18 cellular contexts compared by ENCODE assay signal in genomic region chr10:106740-107139, GRCh38. TPM values are rescaled to one million over a fixed set of nuclear protein-coding genes. Genes with fewer than 3 reads are reported as not detected.
DNase-seq lines count a peak whose midpoint lies in the region; ATAC-seq and TF ChIP-seq lines count a peak whose summit lies in the region.
"Had no signal": no experiment of that assay in that cellular context is flagged by ENCODE, and none has a peak within 500 bp of the region (broad histone marks: within the 10 kb centered on the region; RNA-seq: fewer than 3 reads in every experiment).

No MANE protein-coding gene starts in this region.

- DNase-seq in natural killer cell treated with Interleukin-12 subunit alpha and Interleukin-12 subunit beta and Interleukin-15 and Interleukin-18, amount 100 ng/mL, for 72 hours (ENCODE audit: low spot score), result no peak
- DNase-seq in natural killer cell (no peak), posterior vena cava (ENCODE audit: low spot score) (no peak)
- DNase-seq in T-helper 2 cell treated with Interferon-gamma antibody and Interleukin-4, amounts not matched to agents 5 μg/mL and 100 μg/mL, for 36 hours (ENCODE audit: low spot score), result peak; percentile 14
- DNase-seq in activated naive CD8-positive, alpha-beta T cell treated with anti-CD3 and anti-CD28 coated beads, Interleukin-2, amount 10 ng/mL, durations not matched to agents 7 days and 5 days, result no peak
- DNase-seq: ACHN, C1 segment of cervical spinal cord, DMS79 treated with DMSO at 0.1 percent for 48 hours, NCI-H1105, NCI-H510A treated with DMSO at 0.1 percent for 48 hours, NCI-H774, SHP77 had no signal

- peak; percentile 59 to 65 for ATAC-seq in natural killer cell treated with Interleukin-12 subunit alpha and Interleukin-12 subunit beta and Interleukin-15 and Interleukin-18, amount 100 ng/mL, for 72 hours
- ATAC-seq in natural killer cell (no peak), GM21576 (IDR thresholded peaks at IDR 0.05; ENCODE audit: unreplicated experiment) (no peak)
- ATAC-seq in activated naive CD8-positive, alpha-beta T cell treated with anti-CD3 and anti-CD28 coated beads, Interleukin-2, amount 10 ng/mL, durations not matched to agents 7 days and 5 days (ENCODE audit: low read depth), result peak; percentile 50
- no peak for ATAC-seq in stimulated activated memory B cell treated with anti-CD40 and anti-IgM and Interleukin-4, amounts not matched to agents 10 μg/mL and 1 μg/mL and 100 μg/mL, for 72 hours

- intact Hi-C loops in natural killer cell (cut with micrococcal nuclease) (no loop called here), posterior vena cava (cut with DNase I) (no loop called here)

- H3K9me3 Mint-ChIP-seq in natural killer cell treated with Interleukin-12 subunit alpha and Interleukin-12 subunit beta and Interleukin-15 and Interleukin-18, amount 100 ng/mL, for 72 hours, result no peaks in the 10 kb centered on the region
- no peaks in the 10 kb centered on the region for H3K9me3 Mint-ChIP-seq in natural killer cell
- peaks cover 3% of the 10 kb centered on the region for H3K9me3 Mint-ChIP-seq in T-helper 2 cell treated with Interferon-gamma antibody and Interleukin-4, amounts not matched to agents 5 μg/mL and 100 μg/mL, for 36 hours
- peaks cover 3% of the 10 kb centered on the region for H3K9me3 Mint-ChIP-seq in activated naive CD8-positive, alpha-beta T cell treated with anti-CD3 and anti-CD28 coated beads, Interleukin-2, amount 10 ng/mL, durations not matched to agents 7 days and 5 days
- peaks cover 3% of the 10 kb centered on the region for H3K9me3 Mint-ChIP-seq in stimulated activated memory B cell treated with anti-CD40 and anti-IgM and Interleukin-4, amounts not matched to agents 10 μg/mL and 1 μg/mL and 100 μg/mL, for 72 hours

- TF ChIP-seq CTCF in natural killer cell (IDR thresholded peaks at IDR 0.05), result no peak

- no peak overlapping the region for H3K27ac Mint-ChIP-seq in natural killer cell treated with Interleukin-12 subunit alpha and Interleukin-12 subunit beta and Interleukin-15 and Interleukin-18, amount 100 ng/mL, for 72 hours
- no peak overlapping the region for H3K27ac Mint-ChIP-seq in natural killer cell
- no peak overlapping the region for H3K27ac Mint-ChIP-seq in T-helper 2 cell treated with Interferon-gamma antibody and Interleukin-4, amounts not matched to agents 5 μg/mL and 100 μg/mL, for 36 hours
- H3K27ac Mint-ChIP-seq in activated naive CD8-positive, alpha-beta T cell treated with anti-CD3 and anti-CD28 coated beads, Interleukin-2, amount 10 ng/mL, durations not matched to agents 7 days and 5 days, result no peak overlapping the region
- H3K27ac Mint-ChIP-seq in stimulated activated memory B cell treated with anti-CD40 and anti-IgM and Interleukin-4, amounts not matched to agents 10 μg/mL and 1 μg/mL and 100 μg/mL, for 72 hours, result no peak overlapping the region

- H3K4me1 Mint-ChIP-seq in natural killer cell treated with Interleukin-12 subunit alpha and Interleukin-12 subunit beta and Interleukin-15 and Interleukin-18, amount 100 ng/mL, for 72 hours (ENCODE audit: low read depth in 2 of 2), result peaks cover 3 to 5% of the 10 kb centered on the region in 2 donors
- peaks cover 0 to 8% of the 10 kb centered on the region in 2 donors for H3K4me1 Mint-ChIP-seq in natural killer cell
- H3K4me1 Mint-ChIP-seq in T-helper 2 cell treated with Interferon-gamma antibody and Interleukin-4, amounts not matched to agents 5 μg/mL and 100 μg/mL, for 36 hours (ENCODE audit: low read depth), result no peaks in the 10 kb centered on the region
- H3K4me1 Mint-ChIP-seq in activated naive CD8-positive, alpha-beta T cell treated with anti-CD3 and anti-CD28 coated beads, Interleukin-2, amount 10 ng/mL, durations not matched to agents 7 days and 5 days, result peaks cover 9% of the 10 kb centered on the region
- peaks cover 6% of the 10 kb centered on the region for H3K4me1 Mint-ChIP-seq in stimulated activated memory B cell treated with anti-CD40 and anti-IgM and Interleukin-4, amounts not matched to agents 10 μg/mL and 1 μg/mL and 100 μg/mL, for 72 hours

- peaks cover 0 to 7% of the 10 kb centered on the region in 2 donors for H3K27me3 Mint-ChIP-seq in natural killer cell treated with Interleukin-12 subunit alpha and Interleukin-12 subunit beta and Interleukin-15 and Interleukin-18, amount 100 ng/mL, for 72 hours
- H3K27me3 Mint-ChIP-seq in natural killer cell (ENCODE audit: low read depth in 2 of 2), result peaks cover 0 to 4% of the 10 kb centered on the region in 2 donors
- no peaks in the 10 kb centered on the region for H3K27me3 Mint-ChIP-seq in T-helper 2 cell treated with Interferon-gamma antibody and Interleukin-4, amounts not matched to agents 5 μg/mL and 100 μg/mL, for 36 hours (ENCODE audit: low read depth)
- peaks cover 5% of the 10 kb centered on the region for H3K27me3 Mint-ChIP-seq in activated naive CD8-positive, alpha-beta T cell treated with anti-CD3 and anti-CD28 coated beads, Interleukin-2, amount 10 ng/mL, durations not matched to agents 7 days and 5 days
- H3K27me3 Mint-ChIP-seq in stimulated activated memory B cell treated with anti-CD40 and anti-IgM and Interleukin-4, amounts not matched to agents 10 μg/mL and 1 μg/mL and 100 μg/mL, for 72 hours, result no peaks in the 10 kb centered on the region

- no peak overlapping the region for H3K4me3 Mint-ChIP-seq in natural killer cell treated with Interleukin-12 subunit alpha and Interleukin-12 subunit beta and Interleukin-15 and Interleukin-18, amount 100 ng/mL, for 72 hours
- no peak overlapping the region for H3K4me3 Mint-ChIP-seq in natural killer cell
- no peak overlapping the region for H3K4me3 Mint-ChIP-seq in T-helper 2 cell treated with Interferon-gamma antibody and Interleukin-4, amounts not matched to agents 5 μg/mL and 100 μg/mL, for 36 hours
- H3K4me3 Mint-ChIP-seq in activated naive CD8-positive, alpha-beta T cell treated with anti-CD3 and anti-CD28 coated beads, Interleukin-2, amount 10 ng/mL, durations not matched to agents 7 days and 5 days, result no peak overlapping the region
- no peak overlapping the region for H3K4me3 Mint-ChIP-seq in stimulated activated memory B cell treated with anti-CD40 and anti-IgM and Interleukin-4, amounts not matched to agents 10 μg/mL and 1 μg/mL and 100 μg/mL, for 72 hours

- no peaks in the 10 kb centered on the region for H3K36me3 Mint-ChIP-seq in natural killer cell treated with Interleukin-12 subunit alpha and Interleukin-12 subunit beta and Interleukin-15 and Interleukin-18, amount 100 ng/mL, for 72 hours
- H3K36me3 Mint-ChIP-seq in natural killer cell, result no peaks in the 10 kb centered on the region
- no peaks in the 10 kb centered on the region for H3K36me3 Mint-ChIP-seq in T-helper 2 cell treated with Interferon-gamma antibody and Interleukin-4, amounts not matched to agents 5 μg/mL and 100 μg/mL, for 36 hours (ENCODE audit: low read depth)
- no peaks in the 10 kb centered on the region for H3K36me3 Mint-ChIP-seq in activated naive CD8-positive, alpha-beta T cell treated with anti-CD3 and anti-CD28 coated beads, Interleukin-2, amount 10 ng/mL, durations not matched to agents 7 days and 5 days
- H3K36me3 Mint-ChIP-seq in stimulated activated memory B cell treated with anti-CD40 and anti-IgM and Interleukin-4, amounts not matched to agents 10 μg/mL and 1 μg/mL and 100 μg/mL, for 72 hours, result no peaks in the 10 kb centered on the region

- POLR2A ChIA-PET in activated naive CD8-positive, alpha-beta T cell treated with anti-CD3 and anti-CD28 coated beads, Interleukin-2, amount 10 ng/mL, durations not matched to agents 7 days and 5 days (lab: Charles Lee), result no interaction called here

RNA-seq across cellular contexts. Expression of gene ZMYND11, which starts 28.5 kb away (rescaled TPM):
- total RNA-seq in natural killer cell treated with Interleukin-12 subunit alpha and Interleukin-12 subunit beta and Interleukin-15 and Interleukin-18, amount 100 ng/mL, for 72 hours, result 10 to 100 TPM; 21.4 to 30.0 TPM
- 10 to 100 TPM; 50.6 to 63.9 (median 52.6) TPM for total RNA-seq in natural killer cell
- 10 to 100 TPM; 49.9 to 52.8 TPM for total RNA-seq in activated naive CD8-positive, alpha-beta T cell treated with anti-CD3 and anti-CD28 coated beads, Interleukin-2, amount 10 ng/mL, durations not matched to agents 7 days and 5 days
- 100 to 1,000 TPM in 1 of 2 donors, 10 to 100 TPM in 1; 87.1 to 104 TPM for total RNA-seq in posterior vena cava

RNA-seq across cellular contexts. Expression of gene TUBB8, which starts 57.6 kb away (rescaled TPM):
- total RNA-seq in natural killer cell treated with Interleukin-12 subunit alpha and Interleukin-12 subunit beta and Interleukin-15 and Interleukin-18, amount 100 ng/mL, for 72 hours, result not detected
- total RNA-seq in natural killer cell (under 1 TPM in 1 of 3 donors, not detected in 2; 0.89 TPM), posterior vena cava (not detected)
- not detected for total RNA-seq in activated naive CD8-positive, alpha-beta T cell treated with anti-CD3 and anti-CD28 coated beads, Interleukin-2, amount 10 ng/mL, durations not matched to agents 7 days and 5 days
- total RNA-seq: H4, HT-29, MCF 10A, OCI-LY7 had no signal

Comparison
In these comparisons a context has a peak if more than half of its experiments do, and no peak if none do; other contexts are left out.
1. ATAC-seq: peak in natural killer cell treated with Interleukin-12 subunit alpha and Interleukin-12 subunit beta and Interleukin-15 and Interleukin-18, amount 100 ng/mL, for 72 hours (2 of 2) and activated naive CD8-positive, alpha-beta T cell treated with anti-CD3 and anti-CD28 coated beads, Interleukin-2, amount 10 ng/mL, durations not matched to agents 7 days and 5 days (single experiment); none in natural killer cell (0 of 3), GM21576 (single experiment) and stimulated activated memory B cell treated with anti-CD40 and anti-IgM and Interleukin-4, amounts not matched to agents 10 μg/mL and 1 μg/mL and 100 μg/mL, for 72 hours (single experiment).